In genomic region chr9:74205071-74205470, GRCh38 we compare ENCODE assay signal across 26 cellular contexts.
"Had no signal": no experiment of that assay in that cellular context is flagged by ENCODE, and none has a peak within 500 bp of the region (broad histone marks: within the 10 kb centered on the region; RNA-seq: fewer than 3 reads in every experiment).

No MANE protein-coding gene starts in this region.

- H3K27me3 ChIP-seq: esophagus muscularis mucosa, foreskin keratinocyte, heart left ventricle, left lung, pancreas, suprapubic skin, tibial nerve had no signal

- H3K4me3 Mint-ChIP-seq: activated CD4-positive, alpha-beta T cell treated with anti-CD3 and anti-CD28 coated beads for 36 hours; activated CD8-positive, alpha-beta memory T cell treated with anti-CD3 and anti-CD28 coated beads, Interleukin-2, amount 10 ng/mL, durations not matched to agents 7 days and 5 days; activated CD8-positive, alpha-beta T cell treated with anti-CD3 and anti-CD28 coated beads, Interleukin-2, amount 10 ng/mL, durations not matched to agents 7 days and 5 days; activated naive CD8-positive, alpha-beta T cell; activated T-cell treated with anti-CD3 and anti-CD28 coated beads, Interleukin-2, amount 50 U/mL, for 72 hours; central memory CD8-positive, alpha-beta T cell; dendritic cell treated with granulocyte-macrophage colony-stimulating factor and Interleukin-4, amounts not matched to agents 40 ng/mL and 50 ng/mL, for 4 days; endodermal cell; naive B cell; T-helper 2 cell treated with Interferon-gamma antibody and Interleukin-4, amounts not matched to agents 5 μg/mL and 100 μg/mL, for 36 hours had no signal

- ATAC-seq: activated CD4-positive, alpha-beta T cell treated with anti-CD3 and anti-CD28 coated beads for 36 hours; activated CD8-positive, alpha-beta memory T cell treated with anti-CD3 and anti-CD28 coated beads, Interleukin-2, amount 10 ng/mL, durations not matched to agents 7 days and 5 days; activated CD8-positive, alpha-beta T cell treated with anti-CD3 and anti-CD28 coated beads, Interleukin-2, amount 10 ng/mL, durations not matched to agents 7 days and 5 days; activated T-cell treated with anti-CD3 and anti-CD28 coated beads, Interleukin-2, amount 50 U/mL, for 72 hours; foreskin keratinocyte; heart left ventricle; left lung; lower lobe of right lung; pancreas had no signal

- H3K36me3 Mint-ChIP-seq: activated CD8-positive, alpha-beta memory T cell treated with anti-CD3 and anti-CD28 coated beads, Interleukin-2, amount 10 ng/mL, durations not matched to agents 7 days and 5 days; activated naive CD8-positive, alpha-beta T cell; naive B cell had no signal

- H3K4me1 ChIP-seq: esophagus muscularis mucosa, foreskin keratinocyte, heart left ventricle, left lung, lower lobe of right lung, pancreas, prostate gland, suprapubic skin, tibial nerve had no signal

- H3K36me3 ChIP-seq: esophagus muscularis mucosa, heart left ventricle, left lung, lower lobe of right lung, pancreas, prostate gland, suprapubic skin, tibial nerve had no signal

- H3K27me3 Mint-ChIP-seq: activated CD4-positive, alpha-beta T cell treated with anti-CD3 and anti-CD28 coated beads for 36 hours; activated CD8-positive, alpha-beta memory T cell treated with anti-CD3 and anti-CD28 coated beads, Interleukin-2, amount 10 ng/mL, durations not matched to agents 7 days and 5 days; central memory CD8-positive, alpha-beta T cell; dendritic cell treated with granulocyte-macrophage colony-stimulating factor and Interleukin-4, amounts not matched to agents 40 ng/mL and 50 ng/mL, for 4 days; naive B cell had no signal

- DNase-seq: activated CD4-positive, alpha-beta T cell treated with anti-CD3 and anti-CD28 coated beads for 36 hours; activated CD4-positive, CD25-positive, alpha-beta regulatory T cell; activated CD8-positive, alpha-beta memory T cell treated with anti-CD3 and anti-CD28 coated beads, Interleukin-2, amount 10 ng/mL, durations not matched to agents 7 days and 5 days; activated CD8-positive, alpha-beta T cell treated with anti-CD3 and anti-CD28 coated beads, Interleukin-2, amount 10 ng/mL, durations not matched to agents 7 days and 5 days; activated effector memory CD4-positive, alpha-beta T cell treated with Interleukin-2 at 50 U/mL for 16 hours; activated naive CD4-positive, alpha-beta T cell treated with Interleukin-2 at 50 U/mL for 16 hours; activated T-cell treated with anti-CD3 and anti-CD28 coated beads, Interleukin-2, amount 50 U/mL, for 72 hours; anterior cingulate cortex; endodermal cell; foreskin keratinocyte; heart left ventricle; left lung; lower lobe of right lung; naive B cell; nucleus accumbens; pancreas; retina; stimulated activated naive CD4-positive, alpha-beta T cell had no signal

- H3K4me1 Mint-ChIP-seq: activated CD4-positive, alpha-beta T cell treated with anti-CD3 and anti-CD28 coated beads for 36 hours; activated CD8-positive, alpha-beta memory T cell treated with anti-CD3 and anti-CD28 coated beads, Interleukin-2, amount 10 ng/mL, durations not matched to agents 7 days and 5 days; central memory CD8-positive, alpha-beta T cell; naive B cell had no signal

- H3K9me3 Mint-ChIP-seq: endodermal cell had no signal

- H3K27ac Mint-ChIP-seq: activated CD4-positive, alpha-beta T cell treated with anti-CD3 and anti-CD28 coated beads for 36 hours; activated CD8-positive, alpha-beta memory T cell treated with anti-CD3 and anti-CD28 coated beads, Interleukin-2, amount 10 ng/mL, durations not matched to agents 7 days and 5 days; activated CD8-positive, alpha-beta T cell treated with anti-CD3 and anti-CD28 coated beads, Interleukin-2, amount 10 ng/mL, durations not matched to agents 7 days and 5 days; activated naive CD8-positive, alpha-beta T cell; activated T-cell treated with anti-CD3 and anti-CD28 coated beads, Interleukin-2, amount 50 U/mL, for 72 hours; dendritic cell treated with granulocyte-macrophage colony-stimulating factor and Interleukin-4, amounts not matched to agents 40 ng/mL and 50 ng/mL, for 4 days; endodermal cell; naive B cell; T-helper 2 cell treated with Interferon-gamma antibody and Interleukin-4, amounts not matched to agents 5 μg/mL and 100 μg/mL, for 36 hours had no signal

- H3K27ac ChIP-seq: esophagus muscularis mucosa, foreskin keratinocyte, heart left ventricle, left lung, lower lobe of right lung, pancreas, prostate gland, suprapubic skin, tibial nerve had no signal

- H3K9me3 ChIP-seq: esophagus muscularis mucosa, heart left ventricle, left lung, lower lobe of right lung, pancreas, prostate gland, suprapubic skin, tibial nerve had no signal

- H3K4me3 ChIP-seq: esophagus muscularis mucosa, heart left ventricle, left lung, lower lobe of right lung, pancreas, prostate gland, suprapubic skin, tibial nerve had no signal
